In genomic region chr11:69587454-69588081, GRCh38 we compare ENCODE assay signal across 12 cellular contexts. TPM values are rescaled to one million over a fixed set of nuclear protein-coding genes. Genes with fewer than 3 reads are reported as not detected.
DNase-seq lines count a peak whose midpoint lies in the region; ATAC-seq and TF ChIP-seq lines count a peak whose summit lies in the region.
"Had no signal": no experiment of that assay in that cellular context is flagged by ENCODE, and none has a peak within 500 bp of the region (broad histone marks: within the 10 kb centered on the region; RNA-seq: fewer than 3 reads in every experiment).

No MANE protein-coding gene starts in this region.

- H3K79me1 ChIP-seq in neuronal stem cell (ENCODE audit: low read depth, low read length): no peaks in the 10 kb centered on the region

- DNase-seq in ELF-1 (ENCODE audit: low read depth, low spot score) (peak; percentile 9), Panc1 (ENCODE audit: low read depth, low spot score) (peak; percentile 25), epithelial cell of esophagus (ENCODE audit: low read depth) (peak; percentile 75), neuronal stem cell (ENCODE audit: low spot score) (no peak), immature natural killer cell (no peak), GM19238 (ENCODE audit: insufficient read length, low spot score) (no peak)
- DNase-seq: hippocampal formation, transverse colon had no signal

- no peaks in the 10 kb centered on the region for H3K9me3 ChIP-seq in Panc1 (ENCODE audit: control insufficient read depth, insufficient read depth, low read depth, low read length)
- H3K9me3 ChIP-seq in neuronal stem cell (replicated peaks in 1 of 2; ENCODE audit: control insufficient read depth in 2 of 2, insufficient read depth in 1 of 2, low read depth in 1 of 2, low read length in 2 of 2): no peaks in the 10 kb centered on the region
- H3K9me3 ChIP-seq: transverse colon had no signal

- peak overlapping the region; percentile 68 for H3K23ac ChIP-seq in neuronal stem cell (ENCODE audit: low read depth, low read length, poor library complexity)

- no peak overlapping the region for H2BK12ac ChIP-seq in neuronal stem cell (ENCODE audit: low read length)

- no peak overlapping the region for H3K27ac ChIP-seq in Panc1 (ENCODE audit: low read length)
- no peak overlapping the region for H3K27ac ChIP-seq in neuronal stem cell (replicated peaks; ENCODE audit: low read length)
- H3K27ac ChIP-seq: right atrium auricular region, transverse colon had no signal

- peak; percentile 74 for ATAC-seq in Panc1
- ATAC-seq in GM19023 (IDR thresholded peaks at IDR 0.05; ENCODE audit: unreplicated experiment): no peak
- no peak for ATAC-seq in GM19351 (IDR thresholded peaks at IDR 0.05; ENCODE audit: unreplicated experiment)

- BruUV-seq in Panc1 (replicated peaks; lab: Mats Ljungman, UMichigan): no TSS peak

- no peak overlapping the region for H4K8ac ChIP-seq in neuronal stem cell (ENCODE audit: low read depth, low read length)

- H3K27me3 ChIP-seq in Panc1 (ENCODE audit: control insufficient read depth, insufficient read depth, low read length): no peaks in the 10 kb centered on the region
- H3K27me3 ChIP-seq in neuronal stem cell (ENCODE audit: control insufficient read depth in 3 of 3, insufficient read depth in 3 of 3, low read depth in 1 of 3, low read length in 3 of 3): peaks cover 0 to 3% (median 0%) of the 10 kb centered on the region in 3 experiments
- H3K27me3 ChIP-seq: right atrium auricular region, transverse colon had no signal

- POLR2A ChIA-PET in Panc1 (lab: Charles Lee): no interaction called here

- in situ Hi-C loops in Panc1 (cut with HindIII; ENCODE audit: low pct_unique_long_range_greater_than_20kb, low sequenced_read_pairs): no loop called here

- no peak overlapping the region for H3K4ac ChIP-seq in neuronal stem cell (ENCODE audit: low read length)

- H3K36me3 Mint-ChIP-seq in immature natural killer cell: no peaks in the 10 kb centered on the region

- intact Hi-C loops in Panc1 (cut with micrococcal nuclease; ENCODE audit: unreplicated experiment): no loop called here

- peaks cover 3% of the 10 kb centered on the region; the same call in 1 of the 2 replicates for H3K4me1 ChIP-seq in Panc1 (ENCODE audit: control insufficient read depth, insufficient read depth, low read length)
- peaks cover 0 to 1% of the 10 kb centered on the region in 2 donors for H3K4me1 ChIP-seq in neuronal stem cell (ENCODE audit: control insufficient read depth in 2 of 2, insufficient read depth in 1 of 2, low read depth in 1 of 2, low read length in 2 of 2)
- H3K4me1 ChIP-seq: right atrium auricular region, transverse colon had no signal

- no peak overlapping the region for H2BK120ac ChIP-seq in neuronal stem cell (ENCODE audit: low read depth, low read length)

- no peak overlapping the region for H3K27ac Mint-ChIP-seq in immature natural killer cell
- H3K27ac Mint-ChIP-seq: dendritic cell treated with granulocyte-macrophage colony-stimulating factor and Interleukin-4, amounts not matched to agents 40 ng/mL and 50 ng/mL, for 4 days had no signal

- no peak overlapping the region for H3K14ac ChIP-seq in neuronal stem cell (ENCODE audit: low read length)

- H3K4me2 ChIP-seq in neuronal stem cell (ENCODE audit: insufficient read depth, low read length, poor library complexity, severe bottlenecking): no peak overlapping the region

- no peak overlapping the region for H3K4me3 ChIP-seq in Panc1 (ENCODE audit: low read depth in 2 of 2, low read length in 2 of 2)
- no peak overlapping the region for H3K4me3 ChIP-seq in epithelial cell of esophagus (ENCODE audit: low read length)
- H3K4me3 ChIP-seq in neuronal stem cell (ENCODE audit: low read length in 2 of 2): no peak overlapping the region
- H3K4me3 ChIP-seq: right atrium auricular region, transverse colon had no signal

- no peaks in the 10 kb centered on the region for H3K4me1 Mint-ChIP-seq in immature natural killer cell

- no peak overlapping the region for H3K4me3 Mint-ChIP-seq in immature natural killer cell
- H3K4me3 Mint-ChIP-seq: dendritic cell treated with granulocyte-macrophage colony-stimulating factor and Interleukin-4, amounts not matched to agents 40 ng/mL and 50 ng/mL, for 4 days had no signal

- TF ChIP-seq CTCF in Panc1 (IDR thresholded peaks at IDR 0.05) (no peak), epithelial cell of esophagus (IDR thresholded peaks at IDR 0.05; ENCODE audit: insufficient read depth, low read depth, low read length, missing control alignments) (no peak)

- WGBS in neuronal stem cell (ENCODE audit: extremely low coverage in 2 of 2, insufficient read length in 2 of 2, insufficient replicate concordance in 1 of 2), 2 donors: no CpG with 5 or more reads among the region's 5 CpGs

- no peaks in the 10 kb centered on the region for H3K36me3 ChIP-seq in Panc1 (ENCODE audit: control insufficient read depth, insufficient read depth, low read length)
- H3K36me3 ChIP-seq in neuronal stem cell (replicated peaks in 1 of 2; ENCODE audit: control insufficient read depth in 2 of 2, insufficient read depth in 2 of 2, low read length in 2 of 2): no peaks in the 10 kb centered on the region
- H3K36me3 ChIP-seq: right atrium auricular region, transverse colon had no signal

- no peak overlapping the region for H3K9ac ChIP-seq in neuronal stem cell (ENCODE audit: low read depth, low read length, poor library complexity)

- CTCF ChIA-PET in Panc1 (lab: Charles Lee): interaction anchor here (0.5 kb wide), 1 partner anchor 52 kb away, joined by 4 read pairs; no protein-coding TSS in a partner anchor

- peak overlapping the region; percentile 2 for H2BK15ac ChIP-seq in neuronal stem cell (ENCODE audit: low read length)

- H4K91ac ChIP-seq in neuronal stem cell (ENCODE audit: low read depth, low read length, poor library complexity): no peak overlapping the region

- H2BK5ac ChIP-seq in neuronal stem cell (ENCODE audit: low read length): no peak overlapping the region

- peaks cover 0 to 7% (median 5%) of the 10 kb centered on the region in 3 donors for H3K27me3 Mint-ChIP-seq in immature natural killer cell (ENCODE audit: low read depth in 3 of 3)

- no peak overlapping the region for H2AK5ac ChIP-seq in neuronal stem cell (ENCODE audit: low read depth, low read length)

- H2AFZ ChIP-seq in neuronal stem cell (ENCODE audit: low read length): no peak overlapping the region

- H3K9me3 Mint-ChIP-seq in immature natural killer cell: no peaks in the 10 kb centered on the region
- H3K9me3 Mint-ChIP-seq: dendritic cell treated with granulocyte-macrophage colony-stimulating factor and Interleukin-4, amounts not matched to agents 40 ng/mL and 50 ng/mL, for 4 days had no signal

- H3K18ac ChIP-seq in neuronal stem cell (ENCODE audit: low read length): peak overlapping the region; percentile 38

RNA-seq across cellular contexts. Expression of gene CCND1, which starts 53.4 kb away (rescaled TPM):
- 259 TPM for total RNA-seq in Panc1 (2021; ENCODE audit: unreplicated experiment)
- 275 TPM for polyA plus RNA-seq in Panc1 (2012; ENCODE audit: insufficient read length)
- polyA plus RNA-seq in neuronal stem cell (2013, experiment 1 of 2): 56.5 TPM
- 57.8 TPM for polyA plus RNA-seq in neuronal stem cell (2013, experiment 2 of 2)
- polyA plus RNA-seq in immature natural killer cell: 1 to 10 TPM in 1 of 3 donors, under 1 TPM in 1, not detected in 1; 0.85 to 1.3 TPM

Comparison
In these comparisons a context has a peak if more than half of its experiments do, and no peak if none do; other contexts are left out.
1. DNase-seq: peak in ELF-1 (single experiment), Panc1 (single experiment) and epithelial cell of esophagus (single experiment); none in neuronal stem cell (single experiment), immature natural killer cell (0 of 3) and GM19238 (single experiment).